18 cellular contexts compared by ENCODE assay signal in genomic region chr7:2500701-2501100, GRCh38. TPM values are rescaled to one million over a fixed set of nuclear protein-coding genes. Genes with fewer than 3 reads are reported as not detected.
A peak's percentile ranks its signal among the peaks of the same experiment; 100 is the strongest.
DNase-seq lines count a peak whose midpoint lies in the region; ATAC-seq, FAIRE-seq and TF ChIP-seq lines count a peak whose summit lies in the region.
"Had no signal": no experiment of that assay in that cellular context is flagged by ENCODE, and none has a peak within 500 bp of the region (broad histone marks: within the 10 kb centered on the region; RNA-seq: fewer than 3 reads in every experiment).

No MANE protein-coding gene starts in this region.

- H3K4me3 Mint-ChIP-seq in WTC11 (no peak overlapping the region), mesothelial cell of epicardium (no peak overlapping the region)

- no peaks in the 10 kb centered on the region; the same call in 1 of the 2 replicates for H3K27me3 Mint-ChIP-seq in WTC11 (ENCODE audit: low read depth)
- no peaks in the 10 kb centered on the region for H3K27me3 Mint-ChIP-seq in mesothelial cell of epicardium (ENCODE audit: low read depth)

- TF ChIP-seq CTCF in WTC11 (IDR thresholded peaks at IDR 0.05) (no peak), mesothelial cell of epicardium (IDR thresholded peaks at IDR 0.05; ENCODE audit: unreplicated experiment) (no peak)

- no peak overlapping the region for H3K27ac ChIP-seq in caudate nucleus (ENCODE audit: low read depth, low read length)
- H3K27ac ChIP-seq: SK-N-MC had no signal

- no peak for ATAC-seq in WTC11

- FAIRE-seq in HTR-8/SVneo (lab: Jason Lieb, UNC) (peak; percentile 51), urothelium cell line (lab: Jason Lieb, UNC) (peak; percentile 92)
- FAIRE-seq: G401.6 had no signal

- POLR2A ChIA-PET in WTC11 (lab: Charles Lee): no interaction called here

- H3K4me1 Mint-ChIP-seq in WTC11 (peaks cover 33% of the 10 kb centered on the region), mesothelial cell of epicardium (peaks cover 23% of the 10 kb centered on the region)

- H3K9me3 Mint-ChIP-seq in WTC11 (no peaks in the 10 kb centered on the region), mesothelial cell of epicardium (no peaks in the 10 kb centered on the region)

- CTCF ChIA-PET in WTC11 (lab: Charles Lee): interaction anchor here (0.8 to 5.3 kb wide), 12 partner anchors 11 to 209 kb away, joined by 3 to 66 read pairs (median 4); partner anchors contain the start of gene IQCE

- no peak for DNase-seq in HTR-8/SVneo (ENCODE audit: insufficient read length, low spot score)
- no peak for DNase-seq in WTC11 (ENCODE audit: low spot score)
- DNase-seq in mesothelial cell of epicardium (ENCODE audit: low spot score in 2 of 2, unreplicated experiment in 2 of 2): no peak
- DNase-seq in urothelium cell line (ENCODE audit: low spot score): no peak
- no peak for DNase-seq in NCI-H1436 (lab: John Stamatoyannopoulos, UW)
- DNase-seq in NCI-H2107 (lab: John Stamatoyannopoulos, UW): no peak
- no peak for DNase-seq in caudate nucleus (lab: John Stamatoyannopoulos, UW)
- DNase-seq: AML-193, Caco-2, HCEC 1CT, MM.1S, NCI-H1092 treated with DMSO at 0.1 percent for 48 hours, NCI-H2081 treated with DMSO at 0.1 percent for 48 hours, SHP77 had no signal

- H3K36me3 Mint-ChIP-seq in WTC11 (no peaks in the 10 kb centered on the region), mesothelial cell of epicardium (no peaks in the 10 kb centered on the region)

- H3K27ac Mint-ChIP-seq in WTC11 (peak overlapping the region; percentile 88), mesothelial cell of epicardium (peak overlapping the region; percentile 1)

TF ChIP-seq in WTC11, 78 proteins besides CTCF, POLR2A, EP300 and RAD21:
- TF ChIP-seq IRF1 (CRISPR knock-in tag; IDR thresholded peaks at IDR 0.05) (no peak), GRHL2 (CRISPR knock-in tag; IDR thresholded peaks at IDR 0.05; ENCODE audit: insufficient replicate concordance, severe bottlenecking) (no peak), ZNF317 (CRISPR knock-in tag; IDR thresholded peaks at IDR 0.05; ENCODE audit: borderline replicate concordance, low read depth) (no peak), KAT7 (CRISPR knock-in tag; IDR thresholded peaks at IDR 0.05; ENCODE audit: borderline replicate concordance) (no peak), ZNF532 (CRISPR knock-in tag; IDR thresholded peaks at IDR 0.05; ENCODE audit: borderline replicate concordance) (no peak), MYBL2 (CRISPR knock-in tag; IDR thresholded peaks at IDR 0.05) (no peak), SP1 (CRISPR knock-in tag; conservative IDR thresholded peaks at IDR 0.05) (no peak), EMX1 (CRISPR knock-in tag; IDR thresholded peaks at IDR 0.05) (no peak), ELF4 (CRISPR knock-in tag; IDR thresholded peaks at IDR 0.05; ENCODE audit: low read depth) (no peak), TEAD1 (CRISPR knock-in tag; IDR thresholded peaks at IDR 0.05) (no peak)
TF ChIP-seq in WTC11: peak in this region for 0.

RNA-seq across cellular contexts. Expression of gene LFNG, which starts 18.9 kb away (rescaled TPM):
- total RNA-seq in WTC11 (2021) (24.1 to 29.4 TPM (median 26.5 TPM) in 3 replicates), mesothelial cell of epicardium (16.0 to 19.0 TPM (median 16.3 TPM) in 3 replicates)

RNA-seq across cellular contexts. Expression of gene GRIFIN, which starts 24.5 kb away (rescaled TPM):
- total RNA-seq in WTC11 (2021) (not detected in 3 replicates), mesothelial cell of epicardium (not detected in 3 replicates)
- total RNA-seq: Caco-2, LHCN-M2, NCI-H460 had no signal

RNA-seq across cellular contexts. Expression of gene BRAT1, which starts 54.6 kb away (rescaled TPM):
- total RNA-seq in WTC11 (2021): 44.0 to 50.0 TPM (median 46.1 TPM) in 3 replicates
- 44.2 to 47.6 TPM (median 46.8 TPM) in 3 replicates for total RNA-seq in mesothelial cell of epicardium

RNA-seq across cellular contexts. Expression of gene IQCE, which starts 58.1 kb away (rescaled TPM):
- total RNA-seq in WTC11 (2021) (4.4 to 4.7 TPM (median 4.6 TPM) in 3 replicates), mesothelial cell of epicardium (26.6 to 29.6 TPM (median 26.6 TPM) in 3 replicates)
